7 cellular contexts compared by ENCODE assay signal in the genomic region with DNA sequence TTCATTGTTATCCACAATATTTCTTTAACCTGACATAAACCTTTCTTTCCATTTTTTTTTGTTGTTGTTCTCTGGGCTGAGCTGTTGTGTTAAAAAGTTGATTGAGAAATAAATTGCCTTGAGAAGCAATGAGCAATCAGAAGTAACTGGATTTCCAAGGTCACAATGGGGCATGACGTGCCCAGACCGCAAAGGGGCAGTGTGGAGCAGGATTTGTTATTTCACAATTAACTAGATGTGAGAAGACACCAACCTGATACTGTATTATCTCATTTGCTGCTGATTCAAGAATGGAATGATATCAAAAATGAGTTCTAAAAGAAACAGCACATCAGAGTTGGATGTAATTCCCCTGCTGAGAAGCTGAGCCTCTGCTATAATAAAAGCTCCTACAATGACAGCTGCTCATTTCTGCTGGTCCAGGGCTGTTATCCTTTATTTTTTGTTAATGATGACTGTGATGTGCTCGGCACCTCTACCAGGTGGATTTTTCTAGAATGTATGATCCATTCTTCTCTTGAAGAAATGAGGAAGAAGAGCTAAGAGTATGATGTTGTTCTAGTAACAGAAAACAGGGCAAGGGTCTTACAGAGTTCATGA. TPM values are rescaled to one million over a fixed set of nuclear protein-coding genes. Genes with fewer than 3 reads are reported as not detected.
A peak's percentile ranks its signal among the peaks of the same experiment; 100 is the strongest.
DNase-seq lines count a peak whose midpoint lies in the region; ATAC-seq and TF ChIP-seq lines count a peak whose summit lies in the region.

No MANE protein-coding gene starts in this region.

- no peaks in the 10 kb centered on the region for H4K20me1 ChIP-seq in GM23248 (ENCODE audit: insufficient read depth)

- CTCF ChIA-PET in T-cell (lab: Charles Lee): no interaction called here

- in situ Hi-C loops in GM23248 (cut with MboI): loop anchor here (25.0 kb wide), 2 partner anchors 469 to 969 kb away; partner anchors contain the start of genes ASTE1 and NEK11

- TF ChIP-seq POLR2A in Peyer's patch (IDR thresholded peaks at IDR 0.05): no peak

- H2AFZ ChIP-seq in GM23248: no peak overlapping the region

- TF ChIP-seq CTCF in Peyer's patch (IDR thresholded peaks at IDR 0.05): peak in 4 of 6 experiments; percentile 17 to 47 (median 40)
- TF ChIP-seq CTCF in fibroblast of the aortic adventitia (IDR thresholded peaks at IDR 0.05; ENCODE audit: insufficient read depth, low read length): peak; percentile 63

- H3K4me3 ChIP-seq in GM23248: no peak overlapping the region
- H3K4me3 ChIP-seq in Peyer's patch: no peak overlapping the region
- H3K4me3 ChIP-seq in fibroblast of the aortic adventitia (ENCODE audit: low read depth, low read length): no peak overlapping the region

- H3K4me3 Mint-ChIP-seq in T-cell: no peak overlapping the region

- H3K4me1 Mint-ChIP-seq in T-cell: no peaks in the 10 kb centered on the region

- ATAC-seq in T-cell (replicated peaks in 1 of 4): no peak

- H3K9me3 ChIP-seq in GM23248 (ENCODE audit: low read depth) (no peaks in the 10 kb centered on the region), Peyer's patch (no peaks in the 10 kb centered on the region)

- H3K4me2 ChIP-seq in GM23248 (ENCODE audit: unreplicated experiment): no peak overlapping the region

- H3K9me2 ChIP-seq in GM23248 (ENCODE audit: insufficient read depth): no peaks in the 10 kb centered on the region

- no peak overlapping the region for H3K9ac ChIP-seq in GM23248

- H3K27me3 ChIP-seq in GM23248 (replicated peaks; ENCODE audit: insufficient read depth): no peaks in the 10 kb centered on the region; the same call in 1 of the 2 replicates
- no peaks in the 10 kb centered on the region for H3K27me3 ChIP-seq in Peyer's patch

- H3K27me3 Mint-ChIP-seq in T-cell: peaks cover 0 to 8% of the 10 kb centered on the region in 2 donors

- H3K36me3 Mint-ChIP-seq in T-cell: no peaks in the 10 kb centered on the region

- H3K27ac ChIP-seq in GM23248: no peak overlapping the region
- no peak overlapping the region for H3K27ac ChIP-seq in Peyer's patch

- H3K79me2 ChIP-seq in GM23248 (ENCODE audit: insufficient read depth): no peaks in the 10 kb centered on the region

- H3K9me3 Mint-ChIP-seq in T-cell: no peaks in the 10 kb centered on the region

- no peaks in the 10 kb centered on the region for H3K36me3 ChIP-seq in GM23248 (ENCODE audit: low read depth)
- no peaks in the 10 kb centered on the region for H3K36me3 ChIP-seq in Peyer's patch

- H3F3A ChIP-seq in GM23248 (ENCODE audit: insufficient read depth): no peaks in the 10 kb centered on the region

- H3K4me1 ChIP-seq in GM23248 (ENCODE audit: insufficient read depth): 0 out of 2 replicates have a peak, but pooled peaks cover 8% of the 10 kb centered on the region
- no peaks in the 10 kb centered on the region for H3K4me1 ChIP-seq in Peyer's patch

- DNase-seq in DMS53 (lab: John Stamatoyannopoulos, UW) (peak; percentile 57), GM23248 (peak; percentile 71), Peyer's patch (peak in 1 of 3 donors; percentile 59), fibroblast of the aortic adventitia (ENCODE audit: low read depth) (peak; percentile 38), T-cell (no peak), retina (no peak)
- DNase-seq in stimulated activated CD8-positive, alpha-beta memory T cell treated with anti-CD3 and anti-CD28 coated beads, Interleukin-4, amount 100 ng/mL, for 48 hours: peak; percentile 32

- H3K27ac Mint-ChIP-seq in T-cell: no peak overlapping the region

- POLR2A ChIA-PET in T-cell (lab: Charles Lee): no interaction called here

- WGBS in GM23248 (ENCODE audit: low coverage in 1 of 2, low lambda C conversion rate in 2 of 2, missing lambda C conversion rate in 2 of 2), 2 experiments: 14 to 20% methylated on average over 3 of the region's 3 CpGs

RNA-seq across cellular contexts. Expression of gene CPNE4, which starts 28.1 kb away (rescaled TPM):
- total RNA-seq in GM23248 (2014; rRNA removed; shearing (Covaris generic)): 0.11 and 0.25 TPM in 2 replicates
- polyA plus RNA-seq in GM23248 (2016; fragmentation: Nextera tagmentation; extraction: Ambion mirVana): 0.44 and 0.95 TPM in 2 replicates
- 1 to 10 TPM in 1 of 4 donors, under 1 TPM in 1, not detected in 2; 0.53 to 2.1 TPM for total RNA-seq in Peyer's patch
- not detected in 2 replicates for total RNA-seq in fibroblast of the aortic adventitia (ENCODE audit: low replicate concordance)
- not detected for total RNA-seq in T-cell

Comparison
In these comparisons a context has a peak if more than half of its experiments do, and no peak if none do; other contexts are left out.
1. DNase-seq: peak in DMS53 (single experiment), GM23248 (single experiment), fibroblast of the aortic adventitia (single experiment) and stimulated activated CD8-positive, alpha-beta memory T cell treated with anti-CD3 and anti-CD28 coated beads, Interleukin-4, amount 100 ng/mL, for 48 hours (single experiment); none in T-cell (0 of 34) and retina (single experiment).